1 cellular context compared by ENCODE assay signal in the genomic region with DNA sequence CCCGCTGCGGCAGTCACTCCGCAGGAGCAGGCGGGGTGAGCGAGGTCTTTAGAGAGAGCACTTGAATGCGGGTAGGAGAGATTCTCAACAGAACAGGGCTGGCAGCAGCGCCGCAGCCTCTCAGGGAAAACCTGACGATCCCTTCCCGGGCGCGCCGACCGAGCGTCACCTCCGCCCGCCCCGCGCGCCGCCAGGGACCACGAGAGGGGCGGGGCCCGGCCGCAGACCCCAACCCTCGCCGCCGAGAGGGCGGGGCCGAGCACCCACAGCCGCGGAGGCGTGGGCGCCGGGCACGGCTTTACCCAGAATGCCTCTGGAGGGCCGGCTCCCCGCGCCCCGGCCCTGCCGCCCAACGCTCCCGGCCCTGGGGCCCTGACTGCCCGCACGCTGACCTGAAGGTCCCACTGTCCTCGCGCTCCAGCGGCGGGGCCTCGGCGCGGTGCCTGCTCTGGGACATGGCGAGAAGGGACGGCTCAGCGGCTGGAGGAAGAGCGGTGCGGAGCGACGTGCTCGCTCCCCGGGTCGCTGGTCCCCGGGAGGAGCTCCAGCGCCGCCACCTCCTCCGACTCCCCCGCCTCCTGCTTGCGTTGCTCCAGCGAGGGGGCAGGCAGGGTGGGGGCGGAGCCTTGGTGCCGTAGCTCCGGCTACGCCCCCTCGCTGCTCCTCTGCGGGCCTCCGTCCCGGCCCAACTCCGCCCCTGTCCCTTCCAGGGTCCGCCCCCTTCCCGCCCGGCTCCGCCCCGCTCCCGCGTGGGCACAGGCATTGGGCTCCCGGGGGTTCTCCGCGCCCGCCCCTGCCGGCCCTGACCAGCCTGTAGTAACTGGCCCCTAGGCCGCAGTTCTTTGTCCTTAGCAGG.
TF ChIP-seq lines count a peak whose summit lies in the region.

A gene with protein sequence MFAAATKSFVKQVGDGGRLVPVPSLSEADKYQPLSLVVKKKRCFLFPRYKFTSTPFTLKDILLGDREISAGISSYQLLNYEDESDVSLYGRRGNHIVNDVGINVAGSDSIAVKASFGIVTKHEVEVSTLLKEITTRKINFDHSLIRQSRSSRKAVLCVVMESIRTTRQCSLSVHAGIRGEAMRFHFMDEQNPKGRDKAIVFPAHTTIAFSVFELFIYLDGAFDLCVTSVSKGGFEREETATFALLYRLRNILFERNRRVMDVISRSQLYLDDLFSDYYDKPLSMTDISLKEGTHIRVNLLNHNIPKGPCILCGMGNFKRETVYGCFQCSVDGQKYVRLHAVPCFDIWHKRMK (plus strand): TSS at position 805 of the 856 bp plus-strand sequence. CDS start 2,032 bp downstream, outside the sequence.
A gene (minus strand): TSS at position 602 of the 856 bp plus-strand sequence. CDS start 145 bp downstream, at position 457.

TF ChIP-seq in GM12878, 131 proteins besides CTCF, POLR2A, EP300 and RAD21 (continued from another document):
- TF ChIP-seq BACH1 (IDR thresholded peaks at IDR 0.05; ENCODE audit: borderline replicate concordance) (peak; percentile 79), SREBF2 (IDR thresholded peaks at IDR 0.05; ENCODE audit: low read length) (no peak), NR2C2 (IDR thresholded peaks at IDR 0.05; ENCODE audit: borderline replicate concordance, control insufficient read depth, insufficient read length, low read depth) (no peak), NR2F1 (conservative IDR thresholded peaks at IDR 0.05) (peak; percentile 77), CHD1 (IDR thresholded peaks at IDR 0.05; ENCODE audit: low read depth, low read length) (0 out of 2 replicates have a peak, but pooled peaks have one; percentile 37), SMAD5 (IDR thresholded peaks at IDR 0.05; ENCODE audit: low read depth) (peak; percentile 84), ZNF24 (IDR thresholded peaks at IDR 0.05) (0 out of 2 replicates have a peak, but pooled peaks have one; percentile 48), CREB1 (IDR thresholded peaks at IDR 0.05; ENCODE audit: low read depth) (peak; percentile 70), SPI1 (IDR thresholded peaks at IDR 0.05; ENCODE audit: borderline replicate concordance, insufficient read depth, low read depth, low read length) (no peak), NR2C1 (IDR thresholded peaks at IDR 0.05) (peak; percentile 18; the same call in 1 of the 2 replicates), NFXL1 (IDR thresholded peaks at IDR 0.05; ENCODE audit: borderline replicate concordance) (no peak), RELA (IDR thresholded peaks at IDR 0.05; ENCODE audit: borderline replicate concordance, partially characterized antibody) (peak; percentile 53), BHLHE40 (IDR thresholded peaks at IDR 0.05; ENCODE audit: borderline replicate concordance in 1 of 2, low read depth in 2 of 2, low read length in 1 of 2) (peak; percentile 54 to 92; a peak in 3 of 4 replicates), POLR2AphosphoS2 (IDR thresholded peaks at IDR 0.05; ENCODE audit: low read depth, low read length) (peak; percentile 80), TAF1 (IDR thresholded peaks at IDR 0.05; ENCODE audit: borderline replicate concordance, low read depth, low read length) (peak; percentile 58; the same call in 1 of the 2 replicates), CREM (IDR thresholded peaks at IDR 0.05; ENCODE audit: low read depth) (peak; percentile 47; the same call in 1 of the 2 replicates), ZNF217 (IDR thresholded peaks at IDR 0.05) (peak; percentile 70; the same call in 1 of the 2 replicates), PML (IDR thresholded peaks at IDR 0.05; ENCODE audit: low read length) (peak; percentile 58), POU2F2 (IDR thresholded peaks at IDR 0.05; ENCODE audit: borderline replicate concordance, low read depth, low read length) (peak; percentile 40; the same call in 1 of the 3 replicates), MYB (IDR thresholded peaks at IDR 0.05; ENCODE audit: borderline replicate concordance, low read depth, low read length) (no peak), LARP7 (IDR thresholded peaks at IDR 0.05) (peak; percentile 97), CBX3 (IDR thresholded peaks at IDR 0.05; ENCODE audit: borderline replicate concordance, low read depth) (no peak), POLR2AphosphoS5 (IDR thresholded peaks at IDR 0.05; ENCODE audit: low read length) (peak; percentile 86), HDGF (IDR thresholded peaks at IDR 0.05) (peak; percentile 95), EED (IDR thresholded peaks at IDR 0.05; ENCODE audit: low read depth) (peak; percentile 46; the same call in 1 of the 2 replicates), DPF2 (IDR thresholded peaks at IDR 0.05) (peak; percentile 94), NBN (IDR thresholded peaks at IDR 0.05) (peak; percentile 17), KLF5 (IDR thresholded peaks at IDR 0.05; ENCODE audit: partially characterized antibody) (peak; percentile 58), ZNF207 (IDR thresholded peaks at IDR 0.05; ENCODE audit: borderline replicate concordance) (peak; percentile 73; the same call in 1 of the 2 replicates), GATAD2B (conservative IDR thresholded peaks at IDR 0.05; ENCODE audit: low read depth) (peak; percentile 91), CHD2 (IDR thresholded peaks at IDR 0.05; ENCODE audit: borderline replicate concordance, low read depth, low read length) (peak; percentile 32; the same call in 1 of the 2 replicates), IKZF1 (conservative IDR thresholded peaks at IDR 0.05) (peak; percentile 81), CBFB (IDR thresholded peaks at IDR 0.05; ENCODE audit: low read depth) (peak; percentile 68; the same call in 1 of the 2 replicates), RB1 (IDR thresholded peaks at IDR 0.05; ENCODE audit: borderline replicate concordance) (peak; percentile 72; the same call in 1 of the 2 replicates), MEF2B (IDR thresholded peaks at IDR 0.05; ENCODE audit: partially characterized antibody, poor library complexity, severe bottlenecking) (no peak), RCOR1 (conservative IDR thresholded peaks at IDR 0.05; ENCODE audit: low read depth, low read length) (0 out of 2 replicates have a peak, but pooled peaks have one; percentile 9), TCF12 (IDR thresholded peaks at IDR 0.05; ENCODE audit: low read depth, low read length) (0 out of 2 replicates have a peak, but pooled peaks have one; percentile 24), SMARCA5 (IDR thresholded peaks at IDR 0.05) (peak; percentile 87), KAT2A (conservative IDR thresholded peaks at IDR 0.05; ENCODE audit: control insufficient read depth, low read depth, low read length) (no peak), NFIC (IDR thresholded peaks at IDR 0.05; ENCODE audit: low read depth, low read length) (no peak), BMI1 (IDR thresholded peaks at IDR 0.05; ENCODE audit: borderline replicate concordance) (no peak), CBX5 (IDR thresholded peaks at IDR 0.05; ENCODE audit: low read depth) (no peak; the same call in 1 of the 2 replicates), SIN3A (IDR thresholded peaks at IDR 0.05; ENCODE audit: low read depth, low read length) (peak; percentile 66; the same call in 1 of the 2 replicates)
- TF ChIP-seq, protein P1, sequence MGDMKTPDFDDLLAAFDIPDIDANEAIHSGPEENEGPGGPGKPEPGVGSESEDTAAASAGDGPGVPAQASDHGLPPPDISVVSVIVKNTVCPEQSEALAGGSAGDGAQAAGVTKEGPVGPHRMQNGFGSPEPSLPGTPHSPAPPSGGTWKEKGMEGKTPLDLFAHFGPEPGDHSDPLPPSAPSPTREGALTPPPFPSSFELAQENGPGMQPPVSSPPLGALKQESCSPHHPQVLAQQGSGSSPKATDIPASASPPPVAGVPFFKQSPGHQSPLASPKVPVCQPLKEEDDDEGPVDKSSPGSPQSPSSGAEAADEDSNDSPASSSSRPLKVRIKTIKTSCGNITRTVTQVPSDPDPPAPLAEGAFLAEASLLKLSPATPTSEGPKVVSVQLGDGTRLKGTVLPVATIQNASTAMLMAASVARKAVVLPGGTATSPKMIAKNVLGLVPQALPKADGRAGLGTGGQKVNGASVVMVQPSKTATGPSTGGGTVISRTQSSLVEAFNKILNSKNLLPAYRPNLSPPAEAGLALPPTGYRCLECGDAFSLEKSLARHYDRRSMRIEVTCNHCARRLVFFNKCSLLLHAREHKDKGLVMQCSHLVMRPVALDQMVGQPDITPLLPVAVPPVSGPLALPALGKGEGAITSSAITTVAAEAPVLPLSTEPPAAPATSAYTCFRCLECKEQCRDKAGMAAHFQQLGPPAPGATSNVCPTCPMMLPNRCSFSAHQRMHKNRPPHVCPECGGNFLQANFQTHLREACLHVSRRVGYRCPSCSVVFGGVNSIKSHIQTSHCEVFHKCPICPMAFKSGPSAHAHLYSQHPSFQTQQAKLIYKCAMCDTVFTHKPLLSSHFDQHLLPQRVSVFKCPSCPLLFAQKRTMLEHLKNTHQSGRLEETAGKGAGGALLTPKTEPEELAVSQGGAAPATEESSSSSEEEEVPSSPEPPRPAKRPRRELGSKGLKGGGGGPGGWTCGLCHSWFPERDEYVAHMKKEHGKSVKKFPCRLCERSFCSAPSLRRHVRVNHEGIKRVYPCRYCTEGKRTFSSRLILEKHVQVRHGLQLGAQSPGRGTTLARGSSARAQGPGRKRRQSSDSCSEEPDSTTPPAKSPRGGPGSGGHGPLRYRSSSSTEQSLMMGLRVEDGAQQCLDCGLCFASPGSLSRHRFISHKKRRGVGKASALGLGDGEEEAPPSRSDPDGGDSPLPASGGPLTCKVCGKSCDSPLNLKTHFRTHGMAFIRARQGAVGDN (IDR thresholded peaks at IDR 0.05), result peak; percentile 74; the same call in 1 of the 2 replicates
- TF ChIP-seq, protein P2, sequence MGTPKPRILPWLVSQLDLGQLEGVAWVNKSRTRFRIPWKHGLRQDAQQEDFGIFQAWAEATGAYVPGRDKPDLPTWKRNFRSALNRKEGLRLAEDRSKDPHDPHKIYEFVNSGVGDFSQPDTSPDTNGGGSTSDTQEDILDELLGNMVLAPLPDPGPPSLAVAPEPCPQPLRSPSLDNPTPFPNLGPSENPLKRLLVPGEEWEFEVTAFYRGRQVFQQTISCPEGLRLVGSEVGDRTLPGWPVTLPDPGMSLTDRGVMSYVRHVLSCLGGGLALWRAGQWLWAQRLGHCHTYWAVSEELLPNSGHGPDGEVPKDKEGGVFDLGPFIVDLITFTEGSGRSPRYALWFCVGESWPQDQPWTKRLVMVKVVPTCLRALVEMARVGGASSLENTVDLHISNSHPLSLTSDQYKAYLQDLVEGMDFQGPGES (IDR thresholded peaks at IDR 0.05), result no peak
- TF ChIP-seq, protein P3, sequence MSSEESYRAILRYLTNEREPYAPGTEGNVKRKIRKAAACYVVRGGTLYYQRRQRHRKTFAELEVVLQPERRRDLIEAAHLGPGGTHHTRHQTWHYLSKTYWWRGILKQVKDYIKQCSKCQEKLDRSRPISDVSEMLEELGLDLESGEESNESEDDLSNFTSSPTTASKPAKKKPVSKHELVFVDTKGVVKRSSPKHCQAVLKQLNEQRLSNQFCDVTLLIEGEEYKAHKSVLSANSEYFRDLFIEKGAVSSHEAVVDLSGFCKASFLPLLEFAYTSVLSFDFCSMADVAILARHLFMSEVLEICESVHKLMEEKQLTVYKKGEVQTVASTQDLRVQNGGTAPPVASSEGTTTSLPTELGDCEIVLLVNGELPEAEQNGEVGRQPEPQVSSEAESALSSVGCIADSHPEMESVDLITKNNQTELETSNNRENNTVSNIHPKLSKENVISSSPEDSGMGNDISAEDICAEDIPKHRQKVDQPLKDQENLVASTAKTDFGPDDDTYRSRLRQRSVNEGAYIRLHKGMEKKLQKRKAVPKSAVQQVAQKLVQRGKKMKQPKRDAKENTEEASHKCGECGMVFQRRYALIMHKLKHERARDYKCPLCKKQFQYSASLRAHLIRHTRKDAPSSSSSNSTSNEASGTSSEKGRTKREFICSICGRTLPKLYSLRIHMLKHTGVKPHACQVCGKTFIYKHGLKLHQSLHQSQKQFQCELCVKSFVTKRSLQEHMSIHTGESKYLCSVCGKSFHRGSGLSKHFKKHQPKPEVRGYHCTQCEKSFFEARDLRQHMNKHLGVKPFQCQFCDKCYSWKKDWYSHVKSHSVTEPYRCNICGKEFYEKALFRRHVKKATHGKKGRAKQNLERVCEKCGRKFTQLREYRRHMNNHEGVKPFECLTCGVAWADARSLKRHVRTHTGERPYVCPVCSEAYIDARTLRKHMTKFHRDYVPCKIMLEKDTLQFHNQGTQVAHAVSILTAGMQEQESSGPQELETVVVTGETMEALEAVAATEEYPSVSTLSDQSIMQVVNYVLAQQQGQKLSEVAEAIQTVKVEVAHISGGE (CRISPR knock-in tag; IDR thresholded peaks at IDR 0.05), result no peak
- TF ChIP-seq, protein P4, sequence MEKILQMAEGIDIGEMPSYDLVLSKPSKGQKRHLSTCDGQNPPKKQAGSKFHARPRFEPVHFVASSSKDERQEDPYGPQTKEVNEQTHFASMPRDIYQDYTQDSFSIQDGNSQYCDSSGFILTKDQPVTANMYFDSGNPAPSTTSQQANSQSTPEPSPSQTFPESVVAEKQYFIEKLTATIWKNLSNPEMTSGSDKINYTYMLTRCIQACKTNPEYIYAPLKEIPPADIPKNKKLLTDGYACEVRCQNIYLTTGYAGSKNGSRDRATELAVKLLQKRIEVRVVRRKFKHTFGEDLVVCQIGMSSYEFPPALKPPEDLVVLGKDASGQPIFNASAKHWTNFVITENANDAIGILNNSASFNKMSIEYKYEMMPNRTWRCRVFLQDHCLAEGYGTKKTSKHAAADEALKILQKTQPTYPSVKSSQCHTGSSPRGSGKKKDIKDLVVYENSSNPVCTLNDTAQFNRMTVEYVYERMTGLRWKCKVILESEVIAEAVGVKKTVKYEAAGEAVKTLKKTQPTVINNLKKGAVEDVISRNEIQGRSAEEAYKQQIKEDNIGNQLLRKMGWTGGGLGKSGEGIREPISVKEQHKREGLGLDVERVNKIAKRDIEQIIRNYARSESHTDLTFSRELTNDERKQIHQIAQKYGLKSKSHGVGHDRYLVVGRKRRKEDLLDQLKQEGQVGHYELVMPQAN (conservative IDR thresholded peaks at IDR 0.05), result peak; percentile 88
- TF ChIP-seq, protein P5, sequence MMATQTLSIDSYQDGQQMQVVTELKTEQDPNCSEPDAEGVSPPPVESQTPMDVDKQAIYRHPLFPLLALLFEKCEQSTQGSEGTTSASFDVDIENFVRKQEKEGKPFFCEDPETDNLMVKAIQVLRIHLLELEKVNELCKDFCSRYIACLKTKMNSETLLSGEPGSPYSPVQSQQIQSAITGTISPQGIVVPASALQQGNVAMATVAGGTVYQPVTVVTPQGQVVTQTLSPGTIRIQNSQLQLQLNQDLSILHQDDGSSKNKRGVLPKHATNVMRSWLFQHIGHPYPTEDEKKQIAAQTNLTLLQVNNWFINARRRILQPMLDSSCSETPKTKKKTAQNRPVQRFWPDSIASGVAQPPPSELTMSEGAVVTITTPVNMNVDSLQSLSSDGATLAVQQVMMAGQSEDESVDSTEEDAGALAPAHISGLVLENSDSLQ (IDR thresholded peaks at IDR 0.05), result peak; percentile 44; the same call in 1 of the 2 replicates
